Comparison of ENCODE assay signal across 14 cellular contexts in the genomic region with DNA sequence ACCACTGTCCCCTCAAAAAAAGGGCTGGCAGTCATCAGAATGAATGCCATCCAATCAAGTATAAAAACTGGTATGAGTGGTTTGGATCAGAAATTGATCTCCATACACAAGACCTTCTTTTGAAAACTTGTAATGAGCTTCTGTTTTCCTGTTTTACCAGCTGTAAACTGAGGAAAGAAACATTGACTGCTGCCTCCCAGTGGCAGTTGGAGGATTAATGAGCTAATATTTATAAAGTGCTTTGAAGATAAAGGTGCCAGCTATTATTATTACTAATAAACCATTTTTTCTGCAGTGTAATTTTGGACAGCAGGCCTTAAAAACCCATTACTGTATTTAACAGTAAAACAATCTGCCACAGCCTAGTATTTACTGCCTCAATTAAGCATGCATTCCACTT.
"Had no signal": no experiment of that assay in that cellular context is flagged by ENCODE, and none has a peak within 500 bp of the region (broad histone marks: within the 10 kb centered on the region; RNA-seq: fewer than 3 reads in every experiment).

No MANE protein-coding gene starts in this region.

- H3K4me3 ChIP-seq: pancreas had no signal

- H3K36me3 ChIP-seq: pancreas had no signal

- H3K27ac ChIP-seq: epithelial cell of prostate, pancreas had no signal

- DNase-seq: activated CD4-positive, CD25-positive, alpha-beta regulatory T cell; activated effector memory CD4-positive, alpha-beta T cell treated with anti-CD3 and anti-CD28 coated beads, Interleukin-2, amount 50 U/mL, for 16 hours; activated T-cell treated with anti-CD3 and anti-CD28 coated beads, Interleukin-2, amount 50 U/mL, for 4 hours; amniotic stem cell; cortex of kidney; effector CD8-positive, alpha-beta T cell; hippocampal formation; mesendoderm; nephron progenitor cell; pancreas; stimulated activated CD4-positive, alpha-beta T cell treated with anti-CD3 and anti-CD28 coated beads, Interleukin-4, amount 100 ng/mL, for 1 hour; stimulated activated CD8-positive, alpha-beta memory T cell treated with anti-CD3 and anti-CD28 coated beads, Interleukin-4, amount 100 ng/mL, for 48 hours; stimulated activated naive CD8-positive, alpha-beta T cell treated with anti-CD3 and anti-CD28 coated beads, Interleukin-15, amount 100 ng/mL, for 72 hours had no signal

- H3K9me3 ChIP-seq: pancreas had no signal

- H3K4me1 ChIP-seq: pancreas had no signal

- H3K27me3 ChIP-seq: pancreas had no signal
